ENCODE assay signal across 7 cellular contexts in genomic region chr18:23619388-23619873, GRCh38. TPM values are rescaled to one million over a fixed set of nuclear protein-coding genes. Genes with fewer than 3 reads are reported as not detected.
DNase-seq lines count a peak whose midpoint lies in the region; ATAC-seq and TF ChIP-seq lines count a peak whose summit lies in the region.

No MANE protein-coding gene starts in this region.

- H4K20me1 ChIP-seq in mammary epithelial cell (ENCODE audit: insufficient read depth, low read length), result no peaks in the 10 kb centered on the region

- WGBS in mammary epithelial cell (ENCODE audit: low coverage, missing lambda C conversion rate), result 20% methylated on average over 5 of the region's 41 CpGs

- no TSS peak for BruUV-seq in mammary epithelial cell (replicated peaks; lab: Mats Ljungman, UMichigan)

- no peaks in the 10 kb centered on the region for H3K79me2 ChIP-seq in mammary epithelial cell (ENCODE audit: insufficient read depth, low read length)

- peak overlapping the region; percentile 81 for H2AFZ ChIP-seq in mammary epithelial cell (ENCODE audit: low read depth, low read length)

- dilution Hi-C loops in mammary epithelial cell (cut with HindIII; ENCODE audit: low sequenced_read_pairs), result no loop called here

- H3K4me2 ChIP-seq in mammary epithelial cell (ENCODE audit: insufficient read depth, low read depth, low read length), result peak overlapping the region; percentile 81

- H3K27ac ChIP-seq in mammary epithelial cell (ENCODE audit: insufficient read depth, low read depth, low read length) (no peak overlapping the region), lower lobe of right lung (peak overlapping the region; percentile 67), tibial artery (no peak overlapping the region)

- TF ChIP-seq CTCF in mammary epithelial cell (conservative IDR thresholded peaks at IDR 0.05 in 1 of 2, IDR thresholded peaks at IDR 0.05 in 1 of 2; ENCODE audit: extremely low read depth in 1 of 2, insufficient read depth in 1 of 2, low read depth in 1 of 2, low read length in 2 of 2) (no peak), lower lobe of right lung (IDR thresholded peaks at IDR 0.05) (no peak), tibial artery (IDR thresholded peaks at IDR 0.05) (no peak), GM13977 (IDR thresholded peaks at IDR 0.05; ENCODE audit: extremely low read depth, insufficient read depth, missing control alignments) (no peak)

- peaks cover 5% of the 10 kb centered on the region for H3K27me3 ChIP-seq in mammary epithelial cell (ENCODE audit: insufficient read depth, low read length)
- peaks cover 17% of the 10 kb centered on the region for H3K27me3 ChIP-seq in lower lobe of right lung (ENCODE audit: low read depth)
- H3K27me3 ChIP-seq in tibial artery, result peaks cover 0 to 18% of the 10 kb centered on the region in 2 donors

- ATAC-seq in GM18498 (IDR thresholded peaks at IDR 0.05; ENCODE audit: unreplicated experiment) (peak; percentile 35), HG03342 (IDR thresholded peaks at IDR 0.05; ENCODE audit: unreplicated experiment) (peak; percentile 26), lower lobe of right lung (peak; percentile 60 to 75)

- H3K36me3 ChIP-seq in mammary epithelial cell (ENCODE audit: insufficient read depth, low read length) (no peaks in the 10 kb centered on the region), lower lobe of right lung (no peaks in the 10 kb centered on the region), tibial artery (no peaks in the 10 kb centered on the region)

- H3K4me3 ChIP-seq in mammary epithelial cell (replicated peaks in 1 of 3; ENCODE audit: insufficient read depth in 1 of 3, low read depth in 2 of 3, low read length in 3 of 3), result peak overlapping the region in 2 of 3 experiments; percentile 33 to 34
- peak overlapping the region; percentile 55 for H3K4me3 ChIP-seq in lower lobe of right lung
- peak overlapping the region; percentile 41 to 53 for H3K4me3 ChIP-seq in tibial artery

- DNase-seq in mammary epithelial cell, result no peak
- peak; percentile 53 for DNase-seq in lower lobe of right lung
- DNase-seq in tibial artery, result no peak
- no peak for DNase-seq in GM13977 (ENCODE audit: low spot score)
- no peak for DNase-seq in HT-29 (ENCODE audit: low spot score)

- CTCF ChIA-PET in mammary epithelial cell (lab: Charles Lee; ENCODE audit: low non-redundant PET), result no interaction called here

- in situ Hi-C loops in mammary epithelial cell (cut with MboI; ENCODE audit: low sequenced_read_pairs in 2 of 2), result no loop called here
- in situ Hi-C loops in GM13977 (cut with MboI; ENCODE audit: low pct_unique_long_range_greater_than_20kb, low sequenced_read_pairs, unreplicated experiment), result no loop called here

- H3K4me1 ChIP-seq in mammary epithelial cell (ENCODE audit: insufficient read depth, low read length) (peaks cover 8% of the 10 kb centered on the region), lower lobe of right lung (peaks cover 25% of the 10 kb centered on the region), tibial artery (peaks cover 0 to 16% (median 10%) of the 10 kb centered on the region in 4 donors)

- intact Hi-C loops in mammary epithelial cell (cut with micrococcal nuclease) (no loop called here), lower lobe of right lung (cut with DNase I) (no loop called here), tibial artery (cut with DNase I; ENCODE audit: low total_unique reads) (no loop called here)

- H3K9ac ChIP-seq in mammary epithelial cell (ENCODE audit: insufficient read depth, low read length), result no peak overlapping the region

- H3K9me3 ChIP-seq in mammary epithelial cell (replicated peaks; ENCODE audit: insufficient read depth, low read length) (no peaks in the 10 kb centered on the region), lower lobe of right lung (no peaks in the 10 kb centered on the region), tibial artery (no peaks in the 10 kb centered on the region)

RNA-seq across cellular contexts. Expression of gene NPC1, which starts 33.1 kb away (rescaled TPM):
- 100 to 1,000 TPM in 1 of 2 donors, 10 to 100 TPM in 1; 83.4 to 104 TPM for total RNA-seq in mammary epithelial cell
- polyA plus RNA-seq in mammary epithelial cell, result 99.0 TPM
- 370 TPM for polyA minus RNA-seq in mammary epithelial cell
- 114 TPM for total RNA-seq in lower lobe of right lung
- 35.7 and 48.5 TPM in 2 replicates for total RNA-seq in HT-29 (2014; rRNA removed; shearing (Covaris generic))

RNA-seq across cellular contexts. Expression of gene ANKRD29, which starts 43.3 kb away (rescaled TPM):
- 1 to 10 TPM; 7.5 to 8.7 TPM for total RNA-seq in mammary epithelial cell
- polyA plus RNA-seq in mammary epithelial cell, result 4.7 TPM
- polyA minus RNA-seq in mammary epithelial cell, result 7.5 TPM
- total RNA-seq in lower lobe of right lung, result 56.5 TPM
- total RNA-seq in HT-29 (2014; rRNA removed; shearing (Covaris generic)), result 3.1 and 7.4 TPM in 2 replicates
